ENCODE assay signal across 8 cellular contexts in the genomic region with DNA sequence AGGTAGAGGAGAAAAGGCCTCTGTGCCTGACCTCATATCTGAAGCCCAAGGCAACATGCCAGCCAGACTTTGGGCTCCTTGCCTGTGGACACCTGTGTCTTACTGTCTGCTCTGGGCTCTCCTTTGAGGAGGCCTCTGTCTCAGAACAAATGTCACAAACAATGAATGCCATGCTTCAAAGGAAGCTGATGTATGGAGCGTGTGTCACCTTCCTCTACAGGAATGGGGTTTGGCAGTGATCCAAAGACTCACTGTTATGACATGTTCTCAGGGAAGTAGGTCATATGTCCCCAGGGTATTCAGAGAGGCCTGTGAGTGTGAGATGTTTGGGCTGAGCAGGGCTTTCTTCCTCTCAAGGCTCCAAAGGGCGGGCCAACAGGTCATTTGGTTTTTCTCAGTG. TPM values are rescaled to one million over a fixed set of nuclear protein-coding genes. Genes with fewer than 3 reads are reported as not detected.
DNase-seq lines count a peak whose midpoint lies in the region; ATAC-seq and TF ChIP-seq lines count a peak whose summit lies in the region.

No MANE protein-coding gene starts in this region.

- no peaks in the 10 kb centered on the region for H3K27me3 ChIP-seq in stomach
- no peaks in the 10 kb centered on the region for H3K27me3 ChIP-seq in MM.1S (replicated peaks; ENCODE audit: insufficient read depth, low read length)

- no peak overlapping the region for H3K9ac ChIP-seq in MM.1S (ENCODE audit: low read length)

- H3F3A ChIP-seq in MM.1S (ENCODE audit: insufficient read depth, low read length) = no peaks in the 10 kb centered on the region

- no peak for ATAC-seq in HG02840 (IDR thresholded peaks at IDR 0.05; ENCODE audit: low FRiP score, unreplicated experiment)

- DNase-seq in activated CD8-positive, alpha-beta memory T cell treated with anti-CD3 and anti-CD28 coated beads, Interleukin-2, amount 50 U/mL, for 48 hours = peak; percentile 26
- DNase-seq in activated CD8-positive, alpha-beta memory T cell treated with anti-CD3 and anti-CD28 coated beads, Interleukin-2, amount 50 U/mL, for 4 hours = no peak
- DNase-seq in NOMO-1 treated with dmso at 0.1 percent for 144 hours (lab: John Stamatoyannopoulos, UW; ENCODE audit: unreplicated experiment) (peak; percentile 18), epithelial cell of proximal tubule (ENCODE audit: low read depth) (peak; percentile 26), stomach (peak; percentile 41), MM.1S (no peak), NCI-H2196 (lab: John Stamatoyannopoulos, UW; ENCODE audit: unreplicated experiment) (no peak)

- 62 to 80% (median 73%) methylated on average over 2 of the region's 2 CpGs for WGBS in stomach, 5 donors

- no peaks in the 10 kb centered on the region for H3K9me2 ChIP-seq in MM.1S (replicated peaks; ENCODE audit: insufficient read depth, low read length)

- H3K36me3 ChIP-seq in stomach (no peaks in the 10 kb centered on the region), MM.1S (replicated peaks; ENCODE audit: insufficient read depth, low read length) (no peaks in the 10 kb centered on the region)

- TF ChIP-seq CTCF in epithelial cell of proximal tubule (conservative IDR thresholded peaks at IDR 0.05; ENCODE audit: low read depth, low read length) (no peak), stomach (IDR thresholded peaks at IDR 0.05) (no peak), MM.1S (IDR thresholded peaks at IDR 0.05; ENCODE audit: low read length) (no peak)

- H3K4me3 ChIP-seq in epithelial cell of proximal tubule (ENCODE audit: low read depth, low read length) (no peak overlapping the region), stomach (no peak overlapping the region), MM.1S (ENCODE audit: low read length) (no peak overlapping the region)

- TF ChIP-seq EP300 in stomach (IDR thresholded peaks at IDR 0.05) = no peak

- no peaks in the 10 kb centered on the region for H4K20me1 ChIP-seq in MM.1S (ENCODE audit: insufficient read depth, low read length)

- no peak overlapping the region for H3K4me2 ChIP-seq in MM.1S (ENCODE audit: low read depth, low read length)

- H3K27ac ChIP-seq in stomach = peak overlapping the region in 1 of 5 donors; percentile 18
- H3K27ac ChIP-seq in MM.1S (ENCODE audit: low read length) = no peak overlapping the region

- H3K9me3 ChIP-seq in stomach (no peaks in the 10 kb centered on the region), MM.1S (replicated peaks; ENCODE audit: insufficient read depth, low read length) (no peaks in the 10 kb centered on the region)

- H3K79me2 ChIP-seq in MM.1S (ENCODE audit: low read length) = no peaks in the 10 kb centered on the region

- H3K4me1 ChIP-seq in stomach (peaks cover 0 to 15% (median 0%) of the 10 kb centered on the region in 4 donors), MM.1S (ENCODE audit: low read length) (no peaks in the 10 kb centered on the region)

- intact Hi-C loops in stomach (cut with DNase I; ENCODE audit: low total_unique reads) = no loop called here

- no peak for TF ChIP-seq POLR2A in stomach (IDR thresholded peaks at IDR 0.05)

- no peak overlapping the region for H2AFZ ChIP-seq in MM.1S (ENCODE audit: low read length)

RNA-seq across cellular contexts. Expression of a gene that starts 38.4 kb away (rescaled TPM):
- total RNA-seq in epithelial cell of proximal tubule (5.4 and 6.2 TPM in 2 replicates), stomach (10 to 100 TPM in 4 of 5 donors, 1 to 10 TPM in 1; 5.5 to 26.4 (median 13.2) TPM)
- polyA plus RNA-seq in stomach = 1 to 10 TPM; 4.0 to 5.0 (median 4.4) TPM

RNA-seq across cellular contexts. Expression of a gene that starts 52.6 kb away (rescaled TPM):
- total RNA-seq in epithelial cell of proximal tubule = not detected in 2 replicates
- total RNA-seq in stomach = 10 to 100 TPM in 1 of 5 donors, 1 to 10 TPM in 1, not detected in 3; 1.7 to 15.4 TPM
- under 1 TPM in 1 of 3 donors, not detected in 2; 0.25 TPM for polyA plus RNA-seq in stomach

Comparison
In these comparisons a context has a peak if more than half of its experiments do, and no peak if none do; other contexts are left out.
1. DNase-seq: peak in activated CD8-positive, alpha-beta memory T cell treated with anti-CD3 and anti-CD28 coated beads, Interleukin-2, amount 50 U/mL, for 48 hours (single experiment), NOMO-1 treated with dmso at 0.1 percent for 144 hours (single experiment), epithelial cell of proximal tubule (single experiment) and stomach (single experiment); none in activated CD8-positive, alpha-beta memory T cell treated with anti-CD3 and anti-CD28 coated beads, Interleukin-2, amount 50 U/mL, for 4 hours (single experiment), MM.1S (single experiment) and NCI-H2196 (single experiment).